ENCODE assay signal across 27 cellular contexts in genomic region chr6:129429953-129430352, GRCh38.
"Had no signal": no experiment of that assay in that cellular context is flagged by ENCODE, and none has a peak within 500 bp of the region (broad histone marks: within the 10 kb centered on the region; RNA-seq: fewer than 3 reads in every experiment).

No MANE protein-coding gene starts in this region.

- H3K27ac ChIP-seq: esophagus squamous epithelium, neutrophil, pancreas, right lobe of liver, thoracic aorta, tibial nerve, upper lobe of left lung had no signal

- H3K4me3 Mint-ChIP-seq: effector memory CD8-positive, alpha-beta T cell; immature natural killer cell; memory B cell; naive B cell; natural killer cell treated with Interleukin-12 subunit alpha and Interleukin-12 subunit beta and Interleukin-15 and Interleukin-18, amount 100 ng/mL, for 72 hours; neural crest cell; stimulated activated naive B cell treated with anti-CD40 and anti-IgM and Interleukin-4, amounts not matched to agents 10 μg/mL and 1 μg/mL and 100 μg/mL, for 72 hours; stimulated activated naive CD8-positive, alpha-beta T cell treated with anti-CD3 and anti-CD28 coated beads, Interleukin-15, Interleukin-2, amounts not matched to agents 100 ng/mL and 50 ng/mL, for 24 hours had no signal

- H3K4me3 ChIP-seq: esophagus squamous epithelium, lung, mucosa of descending colon, pancreas, right lobe of liver, thoracic aorta, tibial nerve, upper lobe of left lung had no signal

- ATAC-seq: effector memory CD8-positive, alpha-beta T cell; left colon; mucosa of descending colon; natural killer cell treated with Interleukin-12 subunit alpha and Interleukin-12 subunit beta and Interleukin-15 and Interleukin-18, amount 100 ng/mL, for 72 hours; pancreas; right lobe of liver; stimulated activated naive B cell treated with anti-CD40 and anti-IgM and Interleukin-4, amounts not matched to agents 10 μg/mL and 1 μg/mL and 100 μg/mL, for 72 hours had no signal

- H3K4me1 Mint-ChIP-seq: memory B cell; naive B cell; stimulated activated naive B cell treated with anti-CD40 and anti-IgM and Interleukin-4, amounts not matched to agents 10 μg/mL and 1 μg/mL and 100 μg/mL, for 72 hours had no signal

- H3K4me1 ChIP-seq: esophagus squamous epithelium, pancreas, right lobe of liver, tibial nerve, upper lobe of left lung had no signal

- H3K36me3 Mint-ChIP-seq: memory B cell; naive B cell; natural killer cell treated with Interleukin-12 subunit alpha and Interleukin-12 subunit beta and Interleukin-15 and Interleukin-18, amount 100 ng/mL, for 72 hours; stimulated activated naive B cell treated with anti-CD40 and anti-IgM and Interleukin-4, amounts not matched to agents 10 μg/mL and 1 μg/mL and 100 μg/mL, for 72 hours had no signal

- H3K9me3 ChIP-seq: esophagus squamous epithelium, mucosa of descending colon, neutrophil, pancreas, right lobe of liver, thoracic aorta, tibial nerve, upper lobe of left lung had no signal

- DNase-seq: cortex of kidney; effector memory CD8-positive, alpha-beta T cell; erythroblast; esophagus squamous epithelium; hypothalamus; immature natural killer cell; islet precursor cell; kidney glomerular epithelial cell; left colon; mucosa of descending colon; naive B cell; pancreas; retina; right lobe of liver; small intestine; stimulated activated CD4-positive, alpha-beta T cell treated with anti-CD3 and anti-CD28 coated beads, Interleukin-15, amount 100 ng/mL, for 24 hours; stimulated activated CD4-positive, alpha-beta T cell treated with anti-CD3 and anti-CD28 coated beads, Interleukin-2, amount 100 ng/mL, for 48 hours; stimulated activated naive B cell treated with anti-CD40 and anti-IgM and Interleukin-4, amounts not matched to agents 10 μg/mL and 1 μg/mL and 100 μg/mL, for 72 hours; upper lobe of left lung had no signal

- H3K27me3 ChIP-seq: esophagus squamous epithelium, neutrophil, pancreas, right lobe of liver, tibial nerve, upper lobe of left lung had no signal

- H3K36me3 ChIP-seq: neutrophil, pancreas, right lobe of liver, upper lobe of left lung had no signal

- H3K27ac Mint-ChIP-seq: effector memory CD8-positive, alpha-beta T cell; immature natural killer cell; memory B cell; naive B cell; natural killer cell treated with Interleukin-12 subunit alpha and Interleukin-12 subunit beta and Interleukin-15 and Interleukin-18, amount 100 ng/mL, for 72 hours; stimulated activated naive B cell treated with anti-CD40 and anti-IgM and Interleukin-4, amounts not matched to agents 10 μg/mL and 1 μg/mL and 100 μg/mL, for 72 hours; stimulated activated naive CD8-positive, alpha-beta T cell treated with anti-CD3 and anti-CD28 coated beads, Interleukin-15, Interleukin-2, amounts not matched to agents 100 ng/mL and 50 ng/mL, for 24 hours had no signal

- H3K9me3 Mint-ChIP-seq: effector memory CD8-positive, alpha-beta T cell; immature natural killer cell; memory B cell; naive B cell; natural killer cell treated with Interleukin-12 subunit alpha and Interleukin-12 subunit beta and Interleukin-15 and Interleukin-18, amount 100 ng/mL, for 72 hours; neural crest cell; stimulated activated naive B cell treated with anti-CD40 and anti-IgM and Interleukin-4, amounts not matched to agents 10 μg/mL and 1 μg/mL and 100 μg/mL, for 72 hours; stimulated activated naive CD8-positive, alpha-beta T cell treated with anti-CD3 and anti-CD28 coated beads, Interleukin-15, Interleukin-2, amounts not matched to agents 100 ng/mL and 50 ng/mL, for 24 hours had no signal
